ENCODE assay signal across 8 cellular contexts in genomic region chr14:76151398-76152332, GRCh38. TPM values are rescaled to one million over a fixed set of nuclear protein-coding genes. Genes with fewer than 3 reads are reported as not detected.
DNase-seq lines count a peak whose midpoint lies in the region; ATAC-seq and TF ChIP-seq lines count a peak whose summit lies in the region.

GPATCH2L (plus strand) TSS chr14:76151922; CDS start chr14:76154364, 2,442 bp downstream.

- DNase-seq in NCI-H1930 (lab: John Stamatoyannopoulos, UW), result peak; percentile 86 to 94
- DNase-seq in T-helper 22 cell (ENCODE audit: low read depth), result peak; percentile 91
- peak; percentile 85 to 98 for DNase-seq in ascending aorta (ENCODE audit: low spot score in 2 of 2)
- peak; percentile 96 for DNase-seq in hepatic stellate cell (ENCODE audit: low spot score)
- peak; percentile 62 for DNase-seq in renal cortical epithelial cell (ENCODE audit: low read depth)
- peak; percentile 96 to 99 for DNase-seq in aorta

- TF ChIP-seq POLR2A in GM18505 (IDR thresholded peaks at IDR 0.05; ENCODE audit: borderline replicate concordance, extremely low read depth, insufficient read depth, insufficient read length), result peak; percentile 90

- TF ChIP-seq CTCF in ascending aorta (IDR thresholded peaks at IDR 0.05), result no peak

- ATAC-seq in GM18505 (IDR thresholded peaks at IDR 0.05; ENCODE audit: unreplicated experiment) (peak; percentile 84), HG02938 (IDR thresholded peaks at IDR 0.05; ENCODE audit: unreplicated experiment) (peak; percentile 74), aorta (ENCODE audit: low FRiP score) (peak; percentile 100)

- peak within 1 kb of the TSS; percentile 83 to 87 for H3K27ac ChIP-seq in ascending aorta
- H3K27ac ChIP-seq in aorta (ENCODE audit: low read depth in 1 of 2, low read length in 2 of 2), result peak within 1 kb of the TSS in 1 of 2 donors; percentile 29

- H3K36me3 ChIP-seq in ascending aorta (peaks cover 9 to 12% of the 10 kb centered on the region in 2 donors), aorta (ENCODE audit: control insufficient read depth in 1 of 2, insufficient read depth in 2 of 2, low read length in 1 of 2) (no peaks in the 10 kb centered on the region)

- H3K9me3 ChIP-seq in ascending aorta (no peaks in the 10 kb centered on the region), aorta (ENCODE audit: control insufficient read depth, low read length) (peaks cover 1% of the 10 kb centered on the region)

- intact Hi-C loops in ascending aorta (cut with DNase I) (loop anchor here (5.0 to 10.0 kb wide), 3 partner anchors 137 to 1657 kb away; partner anchors contain the start of genes ERG28, ISCA2, NPC2 and TTLL5), aorta (cut with DNase I) (no loop called here)

- peak within 1 kb of the TSS; percentile 91 to 96 for H3K4me3 ChIP-seq in ascending aorta
- peak within 1 kb of the TSS; percentile 82 to 92 for H3K4me3 ChIP-seq in aorta (ENCODE audit: low read length in 2 of 2)

- H3K4me1 ChIP-seq in ascending aorta (peaks cover 8 to 27% of the 10 kb centered on the region in 2 donors), aorta (ENCODE audit: control insufficient read depth in 1 of 2, insufficient read depth in 2 of 2, low read length in 2 of 2) (peaks cover 1 to 4% of the 10 kb centered on the region in 2 donors)

- H3K27me3 ChIP-seq in ascending aorta (no peaks in the 10 kb centered on the region), aorta (ENCODE audit: control insufficient read depth in 1 of 2, insufficient read depth in 2 of 2, low read length in 1 of 2) (no peaks in the 10 kb centered on the region)

- 3 to 4% methylated on average over 34 to 43 of the region's 43 CpGs for WGBS in aorta, 2 donors

RNA-seq across cellular contexts. Expression of gene GPATCH2L, which starts in this region (rescaled TPM):
- total RNA-seq in ascending aorta (40.3 TPM), renal cortical epithelial cell (85.6 and 101 TPM in 2 replicates), aorta (10 to 100 TPM; 61.7 to 61.8 TPM)
- 10 to 100 TPM in 1 of 2 donors, 1 to 10 TPM in 1; 9.5 to 11.2 TPM for polyA plus RNA-seq in aorta
